8 cellular contexts compared by ENCODE assay signal in genomic region chrX:47145408-47146120, GRCh38. TPM values are rescaled to one million over a fixed set of nuclear protein-coding genes. Genes with fewer than 3 reads are reported as not detected.
DNase-seq lines count a peak whose midpoint lies in the region; ATAC-seq lines count a peak whose summit lies in the region.

No MANE protein-coding gene starts in this region.

- H3K27me3 Mint-ChIP-seq in natural killer cell treated with Interleukin-12 subunit alpha and Interleukin-12 subunit beta and Interleukin-15 and Interleukin-18, amount 100 ng/mL, for 72 hours, result peaks cover 0 to 3% of the 10 kb centered on the region in 2 donors

- H3K4me3 ChIP-seq in SK-N-MC, result peak overlapping the region; percentile 87

- H3K27ac Mint-ChIP-seq in natural killer cell treated with Interleukin-12 subunit alpha and Interleukin-12 subunit beta and Interleukin-15 and Interleukin-18, amount 100 ng/mL, for 72 hours, result peak overlapping the region; percentile 99 to 100

- peaks cover 37% of the 10 kb centered on the region for H3K36me3 ChIP-seq in SK-N-MC (ENCODE audit: insufficient read depth, low read length)

- peak overlapping the region; percentile 94 for H3K9ac ChIP-seq in SK-N-MC (ENCODE audit: insufficient read length)

- ATAC-seq in HG02884 (IDR thresholded peaks at IDR 0.05; ENCODE audit: unreplicated experiment), result peak; percentile 25
- peak; percentile 48 to 51 for ATAC-seq in natural killer cell treated with Interleukin-12 subunit alpha and Interleukin-12 subunit beta and Interleukin-15 and Interleukin-18, amount 100 ng/mL, for 72 hours

- H3K4me3 Mint-ChIP-seq in natural killer cell treated with Interleukin-12 subunit alpha and Interleukin-12 subunit beta and Interleukin-15 and Interleukin-18, amount 100 ng/mL, for 72 hours, result peak overlapping the region; percentile 97

- peak overlapping the region; percentile 95 for H3K27ac ChIP-seq in SK-N-MC
- peak overlapping the region; percentile 81 for H3K27ac ChIP-seq in epithelial cell of prostate

- H3K36me3 Mint-ChIP-seq in natural killer cell treated with Interleukin-12 subunit alpha and Interleukin-12 subunit beta and Interleukin-15 and Interleukin-18, amount 100 ng/mL, for 72 hours, result peaks cover 3% of the 10 kb centered on the region

- no peaks in the 10 kb centered on the region for H3K9me3 ChIP-seq in SK-N-MC (ENCODE audit: low read depth, low read length)

- H3K9me3 Mint-ChIP-seq in natural killer cell treated with Interleukin-12 subunit alpha and Interleukin-12 subunit beta and Interleukin-15 and Interleukin-18, amount 100 ng/mL, for 72 hours, result no peaks in the 10 kb centered on the region

- H3K4me1 Mint-ChIP-seq in natural killer cell treated with Interleukin-12 subunit alpha and Interleukin-12 subunit beta and Interleukin-15 and Interleukin-18, amount 100 ng/mL, for 72 hours (ENCODE audit: low read depth in 2 of 2), result peaks cover 30 to 33% of the 10 kb centered on the region in 2 donors

- DNase-seq in activated CD4-positive, CD25-positive, alpha-beta regulatory T cell treated with anti-CD3 and anti-CD28 coated beads, Interleukin-2, amount 50 U/mL, for 16 hours (ENCODE audit: low read depth, low spot score), result peak; percentile 1
- DNase-seq in activated CD4-positive, CD25-positive, alpha-beta regulatory T cell treated with anti-CD3 and anti-CD28 coated beads, Interleukin-2, amount 50 U/mL, for 72 hours, result no peak
- no peak for DNase-seq in SK-N-MC (ENCODE audit: low read depth, low spot score)
- DNase-seq in epithelial cell of prostate (ENCODE audit: low read depth, low spot score), result no peak
- no peak for DNase-seq in natural killer cell treated with Interleukin-12 subunit alpha and Interleukin-12 subunit beta and Interleukin-15 and Interleukin-18, amount 100 ng/mL, for 72 hours (ENCODE audit: low spot score)
- DNase-seq in SHP77 (lab: John Stamatoyannopoulos, UW), result no peak
- DNase-seq in stimulated activated CD4-positive, alpha-beta T cell treated with anti-CD3 and anti-CD28 coated beads, Interleukin-12 subunit alpha, Interleukin-12 subunit beta, amount 100 ng/mL, for 4 hours, result no peak

RNA-seq across cellular contexts. Expression of gene RBM10, which starts 0.5 kb away (rescaled TPM):
- total RNA-seq in natural killer cell treated with Interleukin-12 subunit alpha and Interleukin-12 subunit beta and Interleukin-15 and Interleukin-18, amount 100 ng/mL, for 72 hours, result 10 to 100 TPM; 59.6 to 62.2 TPM

RNA-seq across cellular contexts. Expression of gene NDUFB11, which starts 1.1 kb away (rescaled TPM):
- 10 to 100 TPM; 50.8 to 75.4 TPM for total RNA-seq in natural killer cell treated with Interleukin-12 subunit alpha and Interleukin-12 subunit beta and Interleukin-15 and Interleukin-18, amount 100 ng/mL, for 72 hours

RNA-seq across cellular contexts. Expression of gene UBA1, which starts 48.1 kb away (rescaled TPM):
- total RNA-seq in natural killer cell treated with Interleukin-12 subunit alpha and Interleukin-12 subunit beta and Interleukin-15 and Interleukin-18, amount 100 ng/mL, for 72 hours, result 100 to 1,000 TPM; 227 to 243 TPM
